In the genomic region with DNA sequence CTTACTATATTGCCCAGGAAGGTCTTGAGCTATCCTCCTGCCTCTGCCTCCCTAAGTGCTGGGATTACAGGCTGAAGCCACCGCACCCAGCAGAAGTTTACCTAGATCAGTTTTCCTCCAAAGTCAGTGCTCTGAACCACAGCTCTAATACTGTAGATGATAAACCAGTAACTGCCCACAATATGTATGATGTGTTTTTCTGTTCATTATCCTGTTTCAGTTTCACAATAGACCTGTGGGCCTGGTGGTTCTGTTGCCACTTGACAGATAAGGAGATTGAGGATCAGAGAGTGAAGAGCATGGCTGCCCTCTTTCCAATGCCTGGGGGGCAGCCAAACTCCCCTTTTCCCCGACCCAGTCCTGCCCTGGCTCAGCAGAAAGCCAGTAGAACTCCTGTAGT, we compare ENCODE assay signal across 14 cellular contexts.
A peak's percentile ranks its signal among the peaks of the same experiment; 100 is the strongest.
DNase-seq lines count a peak whose midpoint lies in the region; ATAC-seq lines count a peak whose summit lies in the region.
"Had no signal": no experiment of that assay in that cellular context is flagged by ENCODE, and none has a peak within 500 bp of the region (broad histone marks: within the 10 kb centered on the region; RNA-seq: fewer than 3 reads in every experiment).

No MANE protein-coding gene starts in this region.

- no peak overlapping the region for H3K27ac ChIP-seq in BLaER1
- H3K27ac ChIP-seq: coronary artery, gastrocnemius medialis, uterus had no signal

- H3K9ac ChIP-seq in BLaER1 = no peak overlapping the region

- H3K4me3 ChIP-seq in BLaER1 = no peak overlapping the region
- H3K4me3 ChIP-seq: coronary artery, gastrocnemius medialis, uterus had no signal

- H3K4me2 ChIP-seq in BLaER1 = peak overlapping the region; percentile 41

- peak; percentile 73 for ATAC-seq in GM19324 (IDR thresholded peaks at IDR 0.05; ENCODE audit: low FRiP score, unreplicated experiment)
- ATAC-seq in HG02678 (IDR thresholded peaks at IDR 0.05; ENCODE audit: unreplicated experiment) = peak; percentile 55
- ATAC-seq in HG03520 (IDR thresholded peaks at IDR 0.05; ENCODE audit: unreplicated experiment) = peak; percentile 55
- no peak for ATAC-seq in HG03045 (IDR thresholded peaks at IDR 0.05; ENCODE audit: unreplicated experiment)
- no peak for ATAC-seq in GM21515 (IDR thresholded peaks at IDR 0.05; ENCODE audit: unreplicated experiment)
- ATAC-seq: gastrocnemius medialis, HCT116 had no signal

- H4K20me1 ChIP-seq in BLaER1 = no peaks in the 10 kb centered on the region; the same call in 1 of the 2 replicates

- H3K9me3 ChIP-seq in BLaER1 = no peaks in the 10 kb centered on the region
- H3K9me3 ChIP-seq: gastrocnemius medialis, uterus had no signal

- H3K4me1 ChIP-seq in BLaER1 = peaks cover 74% of the 10 kb centered on the region
- H3K4me1 ChIP-seq: gastrocnemius medialis, uterus had no signal

- H3K27me3 ChIP-seq in BLaER1 = peaks cover 79% of the 10 kb centered on the region
- H3K27me3 ChIP-seq: gastrocnemius medialis, uterus had no signal

- H3K36me3 ChIP-seq in BLaER1 = no peaks in the 10 kb centered on the region
- H3K36me3 ChIP-seq: gastrocnemius medialis, uterus had no signal

- DNase-seq in islet precursor cell (no peak), CD1c-positive myeloid dendritic cell (ENCODE audit: extremely low spot score) (no peak)
- DNase-seq: activated effector memory CD4-positive, alpha-beta T cell treated with anti-CD3 and anti-CD28 coated beads, Interleukin-2, amount 50 U/mL, for 16 hours; CD8-positive, alpha-beta memory T cell; gastrocnemius medialis; uterus had no signal

Comparison
In these comparisons a context has a peak if more than half of its experiments do, and no peak if none do; other contexts are left out.
1. ATAC-seq: peak in GM19324 (single experiment), HG02678 (single experiment) and HG03520 (single experiment); none in HG03045 (single experiment) and GM21515 (single experiment).